In genomic region chr19:54151362-54152035, GRCh38 we compare ENCODE assay signal across 21 cellular contexts. TPM values are rescaled to one million over a fixed set of nuclear protein-coding genes. Genes with fewer than 3 reads are reported as not detected.
DNase-seq lines count a peak whose midpoint lies in the region; TF ChIP-seq lines count a peak whose summit lies in the region.
"Had no signal": no experiment of that assay in that cellular context is flagged by ENCODE, and none has a peak within 500 bp of the region (broad histone marks: within the 10 kb centered on the region; RNA-seq: fewer than 3 reads in every experiment).

No MANE protein-coding gene starts in this region.

- H3K27me3 Mint-ChIP-seq in activated naive CD8-positive, alpha-beta T cell = no peaks in the 10 kb centered on the region
- no peaks in the 10 kb centered on the region for H3K27me3 Mint-ChIP-seq in activated naive CD8-positive, alpha-beta T cell treated with anti-CD3 and anti-CD28 coated beads for 36 hours
- H3K27me3 Mint-ChIP-seq in nephron progenitor cell (ENCODE audit: low read depth, poor library complexity) = peaks cover 3% of the 10 kb centered on the region
- H3K27me3 Mint-ChIP-seq: CD4-positive, alpha-beta memory T cell had no signal

- H3K4me1 Mint-ChIP-seq in activated naive CD8-positive, alpha-beta T cell (ENCODE audit: low read depth) = peaks cover 32% of the 10 kb centered on the region
- H3K4me1 Mint-ChIP-seq in activated naive CD8-positive, alpha-beta T cell treated with anti-CD3 and anti-CD28 coated beads for 36 hours = peaks cover 16% of the 10 kb centered on the region
- no peaks in the 10 kb centered on the region for H3K4me1 Mint-ChIP-seq in nephron progenitor cell

- no peak for DNase-seq in activated naive CD8-positive, alpha-beta T cell treated with anti-CD3 and anti-CD28 coated beads for 36 hours
- peak in 36 of 61 donors; percentile 5 to 86 (median 26) for DNase-seq in caudate nucleus (lab: John Stamatoyannopoulos, UW)
- DNase-seq in nephron progenitor cell = no peak
- peak; percentile 17 for DNase-seq in superior temporal gyrus (ENCODE audit: extremely low spot score)
- DNase-seq in stimulated activated CD4-positive, alpha-beta T cell treated with anti-CD3 and anti-CD28 coated beads, Interleukin-4, amount 100 ng/mL, for 4 hours = no peak
- DNase-seq in NCI-H2227 (lab: John Stamatoyannopoulos, UW; ENCODE audit: unreplicated experiment) = no peak
- DNase-seq in NCI-H748 (lab: John Stamatoyannopoulos, UW; ENCODE audit: unreplicated experiment) = no peak
- DNase-seq: CD4-positive, alpha-beta memory T cell; DMS53; EL; H7; KBM-7; NCI-H1105 treated with DMSO at 0.1 percent for 48 hours; NCI-H187; NCI-H2107; NCI-H2227 treated with DMSO at 0.1 percent for 48 hours; NCI-H510A treated with DMSO at 0.1 percent for 48 hours; PC-3; RPMI8226; SIG-M5 had no signal

- H3K4me3 Mint-ChIP-seq in activated naive CD8-positive, alpha-beta T cell = no peak overlapping the region
- H3K4me3 Mint-ChIP-seq in activated naive CD8-positive, alpha-beta T cell treated with anti-CD3 and anti-CD28 coated beads for 36 hours = no peak overlapping the region
- no peak overlapping the region for H3K4me3 Mint-ChIP-seq in nephron progenitor cell
- H3K4me3 Mint-ChIP-seq: CD4-positive, alpha-beta memory T cell had no signal

- no peaks in the 10 kb centered on the region for H3K9me3 Mint-ChIP-seq in activated naive CD8-positive, alpha-beta T cell (ENCODE audit: low read depth)
- H3K9me3 Mint-ChIP-seq in activated naive CD8-positive, alpha-beta T cell treated with anti-CD3 and anti-CD28 coated beads for 36 hours = no peaks in the 10 kb centered on the region
- H3K9me3 Mint-ChIP-seq in nephron progenitor cell = no peaks in the 10 kb centered on the region
- H3K9me3 Mint-ChIP-seq: CD4-positive, alpha-beta memory T cell had no signal

- H3K36me3 Mint-ChIP-seq in activated naive CD8-positive, alpha-beta T cell = peaks cover 9% of the 10 kb centered on the region
- peaks cover 42% of the 10 kb centered on the region for H3K36me3 Mint-ChIP-seq in activated naive CD8-positive, alpha-beta T cell treated with anti-CD3 and anti-CD28 coated beads for 36 hours
- peaks cover 54% of the 10 kb centered on the region for H3K36me3 Mint-ChIP-seq in nephron progenitor cell (ENCODE audit: low read depth)

- H3K27ac ChIP-seq in caudate nucleus (ENCODE audit: low read depth, low read length) = no peak overlapping the region

- H3K27ac Mint-ChIP-seq in activated naive CD8-positive, alpha-beta T cell = peak overlapping the region; percentile 75
- H3K27ac Mint-ChIP-seq in activated naive CD8-positive, alpha-beta T cell treated with anti-CD3 and anti-CD28 coated beads for 36 hours = no peak overlapping the region
- H3K27ac Mint-ChIP-seq in nephron progenitor cell = peak overlapping the region; percentile 91

- TF ChIP-seq CTCF in nephron progenitor cell (IDR thresholded peaks at IDR 0.05) = no peak

RNA-seq across cellular contexts. Expression of gene LENG1, which starts 8.0 kb away (rescaled TPM):
- 1 to 10 TPM; 3.2 to 4.1 TPM for total RNA-seq in activated naive CD8-positive, alpha-beta T cell treated with anti-CD3 and anti-CD28 coated beads for 36 hours

RNA-seq across cellular contexts. Expression of gene CNOT3, which starts 13.9 kb away (rescaled TPM):
- 10 to 100 TPM; 59.0 to 62.1 TPM for total RNA-seq in activated naive CD8-positive, alpha-beta T cell treated with anti-CD3 and anti-CD28 coated beads for 36 hours

RNA-seq across cellular contexts. Expression of gene TMC4, which starts 21.5 kb away (rescaled TPM):
- not detected for total RNA-seq in activated naive CD8-positive, alpha-beta T cell treated with anti-CD3 and anti-CD28 coated beads for 36 hours

RNA-seq across cellular contexts. Expression of gene PRPF31, which starts 35.9 kb away (rescaled TPM):
- total RNA-seq in activated naive CD8-positive, alpha-beta T cell treated with anti-CD3 and anti-CD28 coated beads for 36 hours = 100 to 1,000 TPM; 120 to 124 TPM

RNA-seq across cellular contexts. Expression of gene TFPT, which starts 36.0 kb away (rescaled TPM):
- 10 to 100 TPM; 33.3 to 38.5 TPM for total RNA-seq in activated naive CD8-positive, alpha-beta T cell treated with anti-CD3 and anti-CD28 coated beads for 36 hours

Comparison
In these comparisons a context has a peak if more than half of its experiments do, and no peak if none do; other contexts are left out.
1. DNase-seq: peak in caudate nucleus (36 of 61) and superior temporal gyrus (single experiment); none in activated naive CD8-positive, alpha-beta T cell treated with anti-CD3 and anti-CD28 coated beads for 36 hours (single experiment), nephron progenitor cell (single experiment), stimulated activated CD4-positive, alpha-beta T cell treated with anti-CD3 and anti-CD28 coated beads, Interleukin-4, amount 100 ng/mL, for 4 hours (0 of 2), NCI-H2227 (single experiment) and NCI-H748 (single experiment).